ENCODE assay signal across 1 cellular context in genomic region chr1:165855010-165855838, GRCh38.
TF ChIP-seq lines count a peak whose summit lies in the region.

No MANE protein-coding gene starts in this region.

TF ChIP-seq in HEK293, 187 proteins besides CTCF, POLR2A, EP300 and RAD21 (continued from another document):
- TF ChIP-seq ZNF362 (tag by site-specific recombination; IDR thresholded peaks at IDR 0.05) (0 out of 2 replicates have a peak, but pooled peaks have one; percentile 28), ZNF302 (tag by site-specific recombination; IDR thresholded peaks at IDR 0.05; ENCODE audit: low read depth) (no peak)
TF ChIP-seq in HEK293: peak in this region for 1.
